8 cellular contexts compared by ENCODE assay signal in genomic region chr17:45228985-45229517, GRCh38. TPM values are rescaled to one million over a fixed set of nuclear protein-coding genes. Genes with fewer than 3 reads are reported as not detected.
DNase-seq lines count a peak whose midpoint lies in the region; ATAC-seq, FAIRE-seq and TF ChIP-seq lines count a peak whose summit lies in the region.

No MANE protein-coding gene starts in this region.

- H3K4me3 Mint-ChIP-seq in activated T-helper 1 cell treated with anti-CD3 and anti-CD28 coated beads, Interleukin-12 subunit alpha, Interleukin-12 subunit beta, Interleukin-2, Interleukin-4 antibody, amounts not matched to agents 30 ng/mL and 10 ng/mL and 1 ng/mL, durations not matched to agents 14 hours and 24 hours and 36 hours: peak overlapping the region; percentile 99

- no peaks in the 10 kb centered on the region for H3K27me3 ChIP-seq in Peyer's patch
- no peaks in the 10 kb centered on the region for H3K27me3 ChIP-seq in prostate gland (replicated peaks; ENCODE audit: insufficient read depth)

- no peaks in the 10 kb centered on the region for H3K9me3 Mint-ChIP-seq in activated T-helper 1 cell treated with anti-CD3 and anti-CD28 coated beads, Interleukin-12 subunit alpha, Interleukin-12 subunit beta, Interleukin-2, Interleukin-4 antibody, amounts not matched to agents 30 ng/mL and 10 ng/mL and 1 ng/mL, durations not matched to agents 14 hours and 24 hours and 36 hours

- peaks cover 28% of the 10 kb centered on the region for H3K36me3 Mint-ChIP-seq in activated T-helper 1 cell treated with anti-CD3 and anti-CD28 coated beads, Interleukin-12 subunit alpha, Interleukin-12 subunit beta, Interleukin-2, Interleukin-4 antibody, amounts not matched to agents 30 ng/mL and 10 ng/mL and 1 ng/mL, durations not matched to agents 14 hours and 24 hours and 36 hours (ENCODE audit: low read depth)

- H3K4me3 ChIP-seq in Peyer's patch: peak overlapping the region in 3 of 4 donors; percentile 4 to 71 (median 32)
- no peak overlapping the region for H3K4me3 ChIP-seq in fibroblast of villous mesenchyme (ENCODE audit: low read depth, low read length)
- H3K4me3 ChIP-seq in prostate gland: no peak overlapping the region

- ATAC-seq in HG02610 (IDR thresholded peaks at IDR 0.05; ENCODE audit: unreplicated experiment): peak; percentile 40

- TF ChIP-seq CTCF in Peyer's patch (IDR thresholded peaks at IDR 0.05) (peak in 1 of 6 experiments; percentile 5), fibroblast of villous mesenchyme (IDR thresholded peaks at IDR 0.05; ENCODE audit: insufficient read depth, low read depth, low read length) (no peak), prostate gland (IDR thresholded peaks at IDR 0.05) (no peak)

- TF ChIP-seq POLR2A in Peyer's patch (IDR thresholded peaks at IDR 0.05): peak in 1 of 2 donors; percentile 10
- no peak for TF ChIP-seq POLR2A in prostate gland (IDR thresholded peaks at IDR 0.05)

- DNase-seq in EL (peak; percentile 95), Peyer's patch (peak; percentile 67 to 94 (median 87)), fibroblast of villous mesenchyme (ENCODE audit: low read depth) (peak; percentile 98), prostate gland (ENCODE audit: low spot score) (no peak), urothelium cell line (ENCODE audit: low spot score) (peak; percentile 89), NCI-H510A (lab: John Stamatoyannopoulos, UW) (no peak)
- peak; percentile 81 for DNase-seq in activated T-helper 1 cell treated with anti-CD3 and anti-CD28 coated beads, Interleukin-12 subunit alpha, Interleukin-12 subunit beta, Interleukin-2, Interleukin-4 antibody, amounts not matched to agents 30 ng/mL and 10 ng/mL and 1 ng/mL, durations not matched to agents 14 hours and 24 hours and 36 hours (ENCODE audit: low spot score)

- peak; percentile 20 for FAIRE-seq in urothelium cell line (lab: Jason Lieb, UNC)

- peaks cover 94% of the 10 kb centered on the region for H3K4me1 Mint-ChIP-seq in activated T-helper 1 cell treated with anti-CD3 and anti-CD28 coated beads, Interleukin-12 subunit alpha, Interleukin-12 subunit beta, Interleukin-2, Interleukin-4 antibody, amounts not matched to agents 30 ng/mL and 10 ng/mL and 1 ng/mL, durations not matched to agents 14 hours and 24 hours and 36 hours (ENCODE audit: low read depth)

- H3K4me1 ChIP-seq in Peyer's patch: peaks cover 0 to 42% (median 35%) of the 10 kb centered on the region in 4 donors
- no peaks in the 10 kb centered on the region for H3K4me1 ChIP-seq in prostate gland (replicated peaks)

- intact Hi-C loops in activated T-helper 1 cell treated with anti-CD3 and anti-CD28 coated beads, Interleukin-12 subunit alpha, Interleukin-12 subunit beta, Interleukin-2, Interleukin-4 antibody, amounts not matched to agents 30 ng/mL and 10 ng/mL and 1 ng/mL, durations not matched to agents 14 hours and 24 hours and 36 hours (cut with micrococcal nuclease): loop anchor here (1.0 to 10.0 kb wide), 6 partner anchors 78 to 963 kb away; partner anchors contain the start of genes EFTUD2, HEXIM1, KANSL1 and NMT1
- intact Hi-C loops in prostate gland (cut with DNase I): no loop called here

- H3K36me3 ChIP-seq in Peyer's patch (no peaks in the 10 kb centered on the region), prostate gland (no peaks in the 10 kb centered on the region)

- H3K27me3 Mint-ChIP-seq in activated T-helper 1 cell treated with anti-CD3 and anti-CD28 coated beads, Interleukin-12 subunit alpha, Interleukin-12 subunit beta, Interleukin-2, Interleukin-4 antibody, amounts not matched to agents 30 ng/mL and 10 ng/mL and 1 ng/mL, durations not matched to agents 14 hours and 24 hours and 36 hours (ENCODE audit: insufficient read depth): no peaks in the 10 kb centered on the region

- WGBS in prostate gland: 66% methylated on average over 14 of the region's 14 CpGs

- H3K27ac ChIP-seq in Peyer's patch (peak overlapping the region; percentile 84 to 96 (median 88)), prostate gland (peak overlapping the region; percentile 14 to 36)

- peak overlapping the region; percentile 97 for H3K27ac Mint-ChIP-seq in activated T-helper 1 cell treated with anti-CD3 and anti-CD28 coated beads, Interleukin-12 subunit alpha, Interleukin-12 subunit beta, Interleukin-2, Interleukin-4 antibody, amounts not matched to agents 30 ng/mL and 10 ng/mL and 1 ng/mL, durations not matched to agents 14 hours and 24 hours and 36 hours

- H3K9me3 ChIP-seq in Peyer's patch (no peaks in the 10 kb centered on the region), prostate gland (no peaks in the 10 kb centered on the region)

RNA-seq across cellular contexts. Expression of gene FMNL1, which starts 7.4 kb away (rescaled TPM):
- total RNA-seq in Peyer's patch (10 to 100 TPM in 3 of 4 donors, 1 to 10 TPM in 1; 9.3 to 45.4 (median 15.8) TPM), fibroblast of villous mesenchyme (3.5 and 5.2 TPM in 2 replicates), prostate gland (10 to 100 TPM in 1 of 2 donors, 1 to 10 TPM in 1; 3.6 to 12.2 TPM)
- total RNA-seq in activated T-helper 1 cell treated with anti-CD3 and anti-CD28 coated beads, Interleukin-12 subunit alpha, Interleukin-12 subunit beta, Interleukin-2, Interleukin-4 antibody, amounts not matched to agents 30 ng/mL and 10 ng/mL and 1 ng/mL, durations not matched to agents 14 hours and 24 hours and 36 hours: 363 and 374 TPM in 2 replicates

RNA-seq across cellular contexts. Expression of gene SPATA32, which starts 32.8 kb away (rescaled TPM):
- total RNA-seq in Peyer's patch (not detected), fibroblast of villous mesenchyme (under 0.01 TPM in 1 of 2 replicates, not detected in the other), prostate gland (1 to 10 TPM in 1 of 2 donors, not detected in 1; 3.2 TPM)
- total RNA-seq in activated T-helper 1 cell treated with anti-CD3 and anti-CD28 coated beads, Interleukin-12 subunit alpha, Interleukin-12 subunit beta, Interleukin-2, Interleukin-4 antibody, amounts not matched to agents 30 ng/mL and 10 ng/mL and 1 ng/mL, durations not matched to agents 14 hours and 24 hours and 36 hours: 0.44 and 0.56 TPM in 2 replicates

Comparison
In these comparisons a context has a peak if more than half of its experiments do, and no peak if none do; other contexts are left out.
1. DNase-seq: peak in EL (single experiment), Peyer's patch (3 of 3), activated T-helper 1 cell treated with anti-CD3 and anti-CD28 coated beads, Interleukin-12 subunit alpha, Interleukin-12 subunit beta, Interleukin-2, Interleukin-4 antibody, amounts not matched to agents 30 ng/mL and 10 ng/mL and 1 ng/mL, durations not matched to agents 14 hours and 24 hours and 36 hours (single experiment), fibroblast of villous mesenchyme (single experiment) and urothelium cell line (single experiment); none in prostate gland (single experiment) and NCI-H510A (single experiment).
2. H3K4me3 ChIP-seq: peak in Peyer's patch (3 of 4); none in fibroblast of villous mesenchyme (single experiment) and prostate gland (0 of 2).